21 cellular contexts compared by ENCODE assay signal in genomic region chr10:42883993-42884983, GRCh38.
"Had no signal": no experiment of that assay in that cellular context is flagged by ENCODE, and none has a peak within 500 bp of the region (broad histone marks: within the 10 kb centered on the region; RNA-seq: fewer than 3 reads in every experiment).

No MANE protein-coding gene starts in this region.

- ATAC-seq: esophagus mucosa; left ventricle myocardium superior; lower lobe of right lung; stimulated activated naive B cell treated with anti-CD40 and anti-IgM and Interleukin-4, amounts not matched to agents 10 μg/mL and 1 μg/mL and 100 μg/mL, for 72 hours had no signal

- H3K36me3 ChIP-seq: lower lobe of right lung, neural progenitor cell, prostate gland, spleen, stomach, thyroid gland had no signal

- H3K4me3 ChIP-seq: dorsolateral prefrontal cortex, lower lobe of right lung, neural progenitor cell, prostate gland, skin epidermis, spleen, stomach, thyroid gland had no signal

- H3K9me3 ChIP-seq: lower lobe of right lung, prostate gland, thyroid gland had no signal

- DNase-seq: central memory CD4-positive, alpha-beta T cell; dorsolateral prefrontal cortex; effector CD4-positive, alpha-beta T cell; foreskin melanocyte; hypothalamus; left ventricle myocardium superior; lower lobe of right lung; right cardiac atrium; spleen; stimulated activated CD4-positive, alpha-beta T cell treated with anti-CD3 and anti-CD28 coated beads, Interleukin-4, amount 100 ng/mL, for 4 hours; stimulated activated naive B cell treated with anti-CD40 and anti-IgM and Interleukin-4, amounts not matched to agents 10 μg/mL and 1 μg/mL and 100 μg/mL, for 72 hours; stomach; thyroid gland; trophoblast cell had no signal

- H3K27me3 ChIP-seq: neural progenitor cell, thyroid gland had no signal

- H3K4me3 Mint-ChIP-seq: memory B cell; nephron; neural progenitor cell; stimulated activated naive B cell treated with anti-CD40 and anti-IgM and Interleukin-4, amounts not matched to agents 10 μg/mL and 1 μg/mL and 100 μg/mL, for 72 hours had no signal

- H3K4me1 Mint-ChIP-seq: memory B cell; nephron; neural progenitor cell; stimulated activated naive B cell treated with anti-CD40 and anti-IgM and Interleukin-4, amounts not matched to agents 10 μg/mL and 1 μg/mL and 100 μg/mL, for 72 hours had no signal

- H3K4me1 ChIP-seq: lower lobe of right lung, neural progenitor cell, prostate gland, spleen, stomach, thyroid gland had no signal

- H3K27ac ChIP-seq: dorsolateral prefrontal cortex, epithelial cell of prostate, lower lobe of right lung, neural progenitor cell, prostate gland, skin epidermis, spleen, stomach, thyroid gland had no signal

- H3K27ac Mint-ChIP-seq: memory B cell; nephron; neural progenitor cell; stimulated activated naive B cell treated with anti-CD40 and anti-IgM and Interleukin-4, amounts not matched to agents 10 μg/mL and 1 μg/mL and 100 μg/mL, for 72 hours had no signal
